8 cellular contexts compared by ENCODE assay signal in genomic region chr16:28846080-28846932, GRCh38. TPM values are rescaled to one million over a fixed set of nuclear protein-coding genes. Genes with fewer than 3 reads are reported as not detected.
A peak's percentile ranks its signal among the peaks of the same experiment; 100 is the strongest.
DNase-seq lines count a peak whose midpoint lies in the region; ATAC-seq and TF ChIP-seq lines count a peak whose summit lies in the region.

TSS of gene TUFM (minus strand) at chr16:28846348. CDS start at chr16:28846269, 79 bp downstream.

- ATAC-seq in GM21515 (IDR thresholded peaks at IDR 0.05; ENCODE audit: unreplicated experiment): peak; percentile 84

- no TSS peak for BruUV-seq in OCI-LY7 (replicated peaks; lab: Mats Ljungman, UMichigan)

- POLR2A ChIA-PET in OCI-LY7 (lab: Charles Lee): interaction anchor here (1.0 to 2.9 kb wide), 3 partner anchors 16 to 24 kb away, joined by 3 to 17 read pairs (median 5); partner anchors contain the start of gene ATXN2L

- H3K27ac ChIP-seq in OCI-LY7 (ENCODE audit: low read depth, low read length, poor library complexity, severe bottlenecking): peak within 1 kb of the TSS; percentile 50

- peak within 1 kb of the TSS; percentile 57; the same call in 1 of the 2 replicates for H2AFZ ChIP-seq in OCI-LY7 (ENCODE audit: low read length)

- intact Hi-C loops in OCI-LY7 (cut with micrococcal nuclease; ENCODE audit: unreplicated experiment): no loop called here

- H3K27me3 ChIP-seq in mononuclear cell (ENCODE audit: insufficient read depth, low read length): no peaks in the 10 kb centered on the region

- H3K79me2 ChIP-seq in OCI-LY7 (ENCODE audit: insufficient read depth, low read depth, low read length): peaks cover 31% of the 10 kb centered on the region

- H4K20me1 ChIP-seq in OCI-LY7 (ENCODE audit: insufficient read depth, low read length): peaks cover 10% of the 10 kb centered on the region

- peak; percentile 99 for DNase-seq in DMS 273 (lab: John Stamatoyannopoulos, UW; ENCODE audit: unreplicated experiment)
- DNase-seq in HuH-7.5 (ENCODE audit: low spot score): peak; percentile 86
- peak; percentile 99 for DNase-seq in OCI-LY7 (ENCODE audit: low spot score)
- peak; percentile 98 for DNase-seq in activated T-cell treated with anti-CD3 and anti-CD28 coated beads for 24 hours (ENCODE audit: low read depth)
- peak; percentile 91 for DNase-seq in epidermal melanocyte (ENCODE audit: insufficient read length, low spot score)
- DNase-seq in stimulated activated CD8-positive, alpha-beta memory T cell treated with anti-CD3 and anti-CD28 coated beads, Interleukin-4, amount 100 ng/mL, for 24 hours (ENCODE audit: low read depth): peak; percentile 97

- H3K9me3 ChIP-seq in OCI-LY7 (ENCODE audit: low read length): no peaks in the 10 kb centered on the region
- no peaks in the 10 kb centered on the region for H3K9me3 ChIP-seq in mononuclear cell (ENCODE audit: low read depth, low read length)

- H3K36me3 ChIP-seq in OCI-LY7 (ENCODE audit: insufficient read depth, low read length): peaks cover 44% of the 10 kb centered on the region

- peak within 1 kb of the TSS; percentile 95 for H3K4me3 ChIP-seq in OCI-LY7 (ENCODE audit: low read depth, low read length, poor library complexity, severe bottlenecking)
- H3K4me3 ChIP-seq in mononuclear cell (ENCODE audit: low read length): peak within 1 kb of the TSS; percentile 89

- CTCF ChIA-PET in OCI-LY7 (lab: Charles Lee; ENCODE audit: unreplicated experiment): interaction anchor here (0.7 kb wide), 2 partner anchors 24 to 99 kb away, joined by 3 read pairs; partner anchors contain the start of gene ATXN2L

- H3K4me1 ChIP-seq in OCI-LY7 (ENCODE audit: insufficient read depth, low read length, poor library complexity, severe bottlenecking) (peaks cover 17% of the 10 kb centered on the region), mononuclear cell (ENCODE audit: insufficient read depth, low read length) (peaks cover 23% of the 10 kb centered on the region)

- H3K9me2 ChIP-seq in OCI-LY7 (ENCODE audit: insufficient read depth, low read length): no peaks in the 10 kb centered on the region

- peak; percentile 77 for TF ChIP-seq CTCF in OCI-LY7 (conservative IDR thresholded peaks at IDR 0.05; ENCODE audit: low read length)

- H3K4me2 ChIP-seq in OCI-LY7 (ENCODE audit: low read length): peak within 1 kb of the TSS; percentile 93

RNA-seq across cellular contexts. Expression of gene TUFM, which starts in this region (rescaled TPM):
- 160 and 184 TPM in 2 replicates for total RNA-seq in OCI-LY7 (2014; rRNA removed; shearing (Covaris generic))
- total RNA-seq in OCI-LY7 (2022) (176 and 211 TPM in 2 replicates), mononuclear cell (62.5 TPM)

Comparison
In these comparisons a context has a peak if more than half of its experiments do, and no peak if none do; other contexts are left out.
1. Peak in every context shown above with its lines: DNase-seq, ATAC-seq, H3K4me3 ChIP-seq and H3K27ac ChIP-seq.